8 cellular contexts compared by ENCODE assay signal in genomic region chr1:203267347-203267846, GRCh38. TPM values are rescaled to one million over a fixed set of nuclear protein-coding genes. Genes with fewer than 3 reads are reported as not detected.
A peak's percentile ranks its signal among the peaks of the same experiment; 100 is the strongest.
DNase-seq lines count a peak whose midpoint lies in the region; ATAC-seq and TF ChIP-seq lines count a peak whose summit lies in the region.

No MANE protein-coding gene starts in this region.

- no peak for ATAC-seq in GM18870 (IDR thresholded peaks at IDR 0.05; ENCODE audit: unreplicated experiment)

- no peaks in the 10 kb centered on the region for H3K79me2 ChIP-seq in hepatocyte

- peak overlapping the region; percentile 57 for H2AFZ ChIP-seq in hepatocyte

- no peaks in the 10 kb centered on the region; the same call in 1 of the 2 replicates for H3K27me3 ChIP-seq in HAP-1 (ENCODE audit: low read depth)
- no peaks in the 10 kb centered on the region for H3K27me3 ChIP-seq in hepatocyte

- H3K9me2 ChIP-seq in hepatocyte (replicated peaks; ENCODE audit: insufficient read depth) = no peaks in the 10 kb centered on the region

- H3K4me3 ChIP-seq in HAP-1 (peak overlapping the region; percentile 36), astrocyte of the cerebellum (ENCODE audit: low read depth, low read length) (peak overlapping the region; percentile 48), hepatocyte (peak overlapping the region; percentile 27)

- peak overlapping the region; percentile 73 for H3K4me2 ChIP-seq in hepatocyte

- no peaks in the 10 kb centered on the region for H4K20me1 ChIP-seq in hepatocyte (ENCODE audit: insufficient read depth, poor library complexity, severe bottlenecking)

- 4% methylated on average over 20 of the region's 20 CpGs for WGBS in hepatocyte (ENCODE audit: low lambda C conversion rate, missing lambda C conversion rate)

- H3K4me1 ChIP-seq in HAP-1 = peaks cover 9% of the 10 kb centered on the region
- no peaks in the 10 kb centered on the region for H3K4me1 ChIP-seq in hepatocyte (ENCODE audit: insufficient read depth)

- H3K27ac ChIP-seq in hepatocyte = peak overlapping the region; percentile 35

- in situ Hi-C loops in Caki2 (cut with HindIII; ENCODE audit: low pct_unique_long_range_greater_than_20kb, low sequenced_read_pairs) = loop anchor here (25.0 kb wide), 1 partner anchor 95 kb away; the partner anchor contains the start of gene FMOD
- in situ Hi-C loops in HAP-1 (cut with MboI; ENCODE audit: low sequenced_read_pairs) = no loop called here
- in situ Hi-C loops in astrocyte of the cerebellum (cut with HindIII; ENCODE audit: low sequenced_read_pairs) = loop anchor here (5.0 kb wide), 1 partner anchor 60 kb away; no protein-coding TSS in a partner anchor

- DNase-seq in Caki2 (ENCODE audit: low read depth) = peak; percentile 83
- DNase-seq in HAP-1 (ENCODE audit: low spot score in 2 of 2) = peak; percentile 81 to 88
- DNase-seq in NCI-H2029 treated with DMSO at 0.1 percent for 48 hours (lab: John Stamatoyannopoulos, UW) = peak; percentile 69
- DNase-seq in T1000 (lab: John Stamatoyannopoulos, UW) = peak; percentile 77
- DNase-seq in astrocyte of the cerebellum (ENCODE audit: low read depth) = peak; percentile 73
- peak; percentile 93 for DNase-seq in hepatocyte (ENCODE audit: low spot score)
- DNase-seq in renal cortical epithelial cell (ENCODE audit: low read depth) = peak; percentile 85

- H3K36me3 ChIP-seq in HAP-1 (replicated peaks) (no peaks in the 10 kb centered on the region), hepatocyte (replicated peaks; ENCODE audit: insufficient read depth, low read depth) (no peaks in the 10 kb centered on the region)

- TF ChIP-seq CTCF in astrocyte of the cerebellum (IDR thresholded peaks at IDR 0.05; ENCODE audit: low read depth, low read length, missing control alignments) (peak; percentile 97), hepatocyte (IDR thresholded peaks at IDR 0.05; ENCODE audit: poor library complexity) (peak; percentile 93)

- H3K9me3 ChIP-seq in HAP-1 (no peaks in the 10 kb centered on the region), hepatocyte (ENCODE audit: low read depth) (no peaks in the 10 kb centered on the region)

RNA-seq across cellular contexts. Expression of gene BTG2, which starts 37.9 kb away (rescaled TPM):
- total RNA-seq in Caki2 (2014; rRNA removed; shearing (Covaris generic); ENCODE audit: low replicate concordance) = 16.1 and 18.2 TPM in 2 replicates
- total RNA-seq in hepatocyte (192 and 197 TPM in 2 replicates), renal cortical epithelial cell (12.7 and 54.3 TPM in 2 replicates)
- polyA plus RNA-seq in hepatocyte = 253 and 274 TPM in 2 replicates

RNA-seq across cellular contexts. Expression of gene CHIT1, which starts 37.9 kb away (rescaled TPM):
- not detected in 2 replicates for total RNA-seq in Caki2 (2014; rRNA removed; shearing (Covaris generic); ENCODE audit: low replicate concordance)
- total RNA-seq in hepatocyte (0.20 and 0.93 TPM in 2 replicates), renal cortical epithelial cell (under 0.01 TPM in 1 of 2 replicates, not detected in the other)
- 0.30 and 1.1 TPM in 2 replicates for polyA plus RNA-seq in hepatocyte
